Comparison of ENCODE assay signal across 10 cellular contexts in the genomic region with DNA sequence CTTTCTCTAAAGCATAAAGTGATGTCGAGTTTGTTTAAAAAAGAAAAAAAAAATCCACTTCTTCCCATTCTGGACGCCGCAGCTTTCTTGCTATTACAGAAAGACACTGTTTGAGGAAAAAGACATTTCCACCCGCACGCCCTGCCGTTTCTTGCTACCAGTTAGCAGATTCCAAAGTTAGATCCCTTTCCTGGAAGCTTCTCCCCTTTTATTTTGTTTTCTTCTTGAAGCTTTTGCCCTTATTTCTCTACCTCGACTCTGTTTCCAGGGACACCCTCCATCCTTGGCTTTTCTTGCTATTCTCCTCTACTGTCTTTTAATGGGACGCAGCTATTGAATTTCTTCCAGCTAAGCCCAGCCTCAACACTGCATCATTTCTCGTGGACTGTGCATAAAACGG. TPM values are rescaled to one million over a fixed set of nuclear protein-coding genes. Genes with fewer than 3 reads are reported as not detected.
A peak's percentile ranks its signal among the peaks of the same experiment; 100 is the strongest.
DNase-seq lines count a peak whose midpoint lies in the region; ATAC-seq and TF ChIP-seq lines count a peak whose summit lies in the region.
"Had no signal": no experiment of that assay in that cellular context is flagged by ENCODE, and none has a peak within 500 bp of the region (broad histone marks: within the 10 kb centered on the region; RNA-seq: fewer than 3 reads in every experiment).

No MANE protein-coding gene starts in this region.

- H4K5ac ChIP-seq in mesendoderm (ENCODE audit: low read length), result no peak overlapping the region

- H2BK120ac ChIP-seq in mesendoderm (ENCODE audit: low read depth, low read length), result no peak overlapping the region

- intact Hi-C loops in Right ventricle myocardium inferior (cut with DNase I), result no loop called here
- intact Hi-C loops in activated CD8-positive, alpha-beta T cell treated with anti-CD3 and anti-CD28 coated beads for 36 hours (cut with micrococcal nuclease), result no loop called here
- intact Hi-C loops in lower lobe of right lung (cut with DNase I), result no loop called here

- CTCF ChIA-PET in activated CD8-positive, alpha-beta T cell treated with anti-CD3 and anti-CD28 coated beads for 36 hours (lab: Charles Lee), result no interaction called here

- H3K27ac Mint-ChIP-seq in activated CD8-positive, alpha-beta T cell treated with anti-CD3 and anti-CD28 coated beads for 36 hours, result no peak overlapping the region
- no peak overlapping the region for H3K27ac Mint-ChIP-seq in activated naive CD8-positive, alpha-beta T cell treated with anti-CD3 and anti-CD28 coated beads, Interleukin-2, amount 50 U/mL, for 24 hours

- peaks cover 8% of the 10 kb centered on the region for H3K4me1 Mint-ChIP-seq in activated CD8-positive, alpha-beta T cell treated with anti-CD3 and anti-CD28 coated beads for 36 hours (ENCODE audit: low read depth)
- peaks cover 16% of the 10 kb centered on the region for H3K4me1 Mint-ChIP-seq in activated naive CD8-positive, alpha-beta T cell treated with anti-CD3 and anti-CD28 coated beads, Interleukin-2, amount 50 U/mL, for 24 hours

- POLR2A ChIA-PET in activated CD8-positive, alpha-beta T cell treated with anti-CD3 and anti-CD28 coated beads for 36 hours (lab: Charles Lee), result no interaction called here

- no peak overlapping the region for H3K56ac ChIP-seq in mesendoderm (ENCODE audit: low read length)

- H3K36me3 ChIP-seq in cardiac muscle cell (no peaks in the 10 kb centered on the region), brain microvascular endothelial cell (replicated peaks) (no peaks in the 10 kb centered on the region), mesendoderm (ENCODE audit: control insufficient read depth, insufficient read depth, low read length) (no peaks in the 10 kb centered on the region), tibial nerve (no peaks in the 10 kb centered on the region), lower lobe of right lung (no peaks in the 10 kb centered on the region)
- H3K36me3 ChIP-seq: vagina had no signal

- H2AK5ac ChIP-seq in mesendoderm (ENCODE audit: low read length), result no peak overlapping the region

- WGBS in mesendoderm (ENCODE audit: extremely low coverage, insufficient coverage, low lambda C conversion rate), result no CpG with 5 or more reads among the region's 10 CpGs
- 6 to 10% methylated on average over 10 of the region's 10 CpGs for WGBS in tibial nerve, 2 donors

- H3K4me1 ChIP-seq in cardiac muscle cell (ENCODE audit: low read depth) (peaks cover 7% of the 10 kb centered on the region), mesendoderm (ENCODE audit: control insufficient read depth, low read depth, low read length) (no peaks in the 10 kb centered on the region), tibial nerve (peaks cover 0 to 26% (median 2%) of the 10 kb centered on the region in 4 donors), lower lobe of right lung (peaks cover 24% of the 10 kb centered on the region)

- no peak overlapping the region for H3K4me3 Mint-ChIP-seq in activated CD8-positive, alpha-beta T cell treated with anti-CD3 and anti-CD28 coated beads for 36 hours
- H3K4me3 Mint-ChIP-seq in activated naive CD8-positive, alpha-beta T cell treated with anti-CD3 and anti-CD28 coated beads, Interleukin-2, amount 50 U/mL, for 24 hours, result no peak overlapping the region

- no peak for TF ChIP-seq EP300 in tibial nerve (IDR thresholded peaks at IDR 0.05)

- H3K36me3 Mint-ChIP-seq in activated CD8-positive, alpha-beta T cell treated with anti-CD3 and anti-CD28 coated beads for 36 hours (ENCODE audit: low read depth), result no peaks in the 10 kb centered on the region
- H3K36me3 Mint-ChIP-seq in activated naive CD8-positive, alpha-beta T cell treated with anti-CD3 and anti-CD28 coated beads, Interleukin-2, amount 50 U/mL, for 24 hours (ENCODE audit: low read depth), result no peaks in the 10 kb centered on the region

- H3K27me3 ChIP-seq in cardiac muscle cell (peaks cover 39% of the 10 kb centered on the region), brain microvascular endothelial cell (replicated peaks) (peaks cover 5% of the 10 kb centered on the region), mesendoderm (ENCODE audit: insufficient read depth, low read length, poor library complexity) (no peaks in the 10 kb centered on the region), tibial nerve (peaks cover 0 to 26% of the 10 kb centered on the region in 2 donors), lower lobe of right lung (ENCODE audit: low read depth) (peaks cover 32% of the 10 kb centered on the region)
- H3K27me3 ChIP-seq: vagina had no signal

- H3K18ac ChIP-seq in mesendoderm (ENCODE audit: low read length), result no peak overlapping the region

- H3K9me3 ChIP-seq in cardiac muscle cell (ENCODE audit: low read depth) (no peaks in the 10 kb centered on the region), tibial nerve (no peaks in the 10 kb centered on the region), lower lobe of right lung (no peaks in the 10 kb centered on the region)
- H3K9me3 ChIP-seq: vagina had no signal

- H3K9ac ChIP-seq in mesendoderm (ENCODE audit: low read length), result no peak overlapping the region

- H2BK5ac ChIP-seq in mesendoderm (ENCODE audit: low read length), result no peak overlapping the region

- peaks cover 34% of the 10 kb centered on the region for H3K27me3 Mint-ChIP-seq in activated CD8-positive, alpha-beta T cell treated with anti-CD3 and anti-CD28 coated beads for 36 hours
- H3K27me3 Mint-ChIP-seq in activated naive CD8-positive, alpha-beta T cell treated with anti-CD3 and anti-CD28 coated beads, Interleukin-2, amount 50 U/mL, for 24 hours, result peaks cover 44% of the 10 kb centered on the region

- ATAC-seq in Right ventricle myocardium inferior (no peak), lower lobe of right lung (no peak)
- no peak for ATAC-seq in activated CD8-positive, alpha-beta T cell treated with anti-CD3 and anti-CD28 coated beads for 36 hours
- no peak for ATAC-seq in activated naive CD8-positive, alpha-beta T cell treated with anti-CD3 and anti-CD28 coated beads, Interleukin-2, amount 50 U/mL, for 24 hours

- TF ChIP-seq CTCF in cardiac muscle cell (IDR thresholded peaks at IDR 0.05; ENCODE audit: low read depth, low read length), result no peak
- no peak for TF ChIP-seq CTCF in brain microvascular endothelial cell (IDR thresholded peaks at IDR 0.05; ENCODE audit: low read depth, low read length, missing control alignments)
- no peak for TF ChIP-seq CTCF in tibial nerve (IDR thresholded peaks at IDR 0.05)
- no peak for TF ChIP-seq CTCF in activated CD8-positive, alpha-beta T cell treated with anti-CD3 and anti-CD28 coated beads for 36 hours (IDR thresholded peaks at IDR 0.05)
- no peak for TF ChIP-seq CTCF in lower lobe of right lung (IDR thresholded peaks at IDR 0.05)

- no peak overlapping the region for H4K8ac ChIP-seq in mesendoderm (ENCODE audit: low read depth, low read length)

- DNase-seq in cardiac muscle cell (ENCODE audit: low read depth in 1 of 2, low spot score in 1 of 2) (peak in 1 of 2 donors; percentile 2), Right ventricle myocardium inferior (ENCODE audit: missing footprints) (no peak), brain microvascular endothelial cell (no peak), mesendoderm (peak; percentile 4), tibial nerve (ENCODE audit: low spot score in 2 of 2) (no peak), lower lobe of right lung (no peak)
- DNase-seq in activated CD8-positive, alpha-beta T cell treated with anti-CD3 and anti-CD28 coated beads for 36 hours, result no peak
- no peak for DNase-seq in activated naive CD8-positive, alpha-beta T cell treated with anti-CD3 and anti-CD28 coated beads, Interleukin-2, amount 50 U/mL, for 24 hours

- no peak overlapping the region for H2BK15ac ChIP-seq in mesendoderm (replicated peaks; ENCODE audit: low read depth)

- in situ Hi-C loops in brain microvascular endothelial cell (cut with HindIII; ENCODE audit: low pct_ligation_motif_present, low sequenced_read_pairs), result no loop called here

- H3K9me3 Mint-ChIP-seq in activated CD8-positive, alpha-beta T cell treated with anti-CD3 and anti-CD28 coated beads for 36 hours, result no peaks in the 10 kb centered on the region
- H3K9me3 Mint-ChIP-seq in activated naive CD8-positive, alpha-beta T cell treated with anti-CD3 and anti-CD28 coated beads, Interleukin-2, amount 50 U/mL, for 24 hours, result no peaks in the 10 kb centered on the region

- H3K23ac ChIP-seq in mesendoderm (ENCODE audit: low read length), result no peak overlapping the region

- H3K4me2 ChIP-seq in mesendoderm (ENCODE audit: low read length), result peak overlapping the region; percentile 38

- H3K4me3 ChIP-seq in cardiac muscle cell (peak overlapping the region; percentile 71), brain microvascular endothelial cell (ENCODE audit: low read depth, low read length) (peak overlapping the region; percentile 63), mesendoderm (ENCODE audit: low read length) (no peak overlapping the region), tibial nerve (peak overlapping the region in 3 of 4 donors; percentile 7 to 56 (median 11)), lower lobe of right lung (no peak overlapping the region)

- no peaks in the 10 kb centered on the region for H3K79me2 ChIP-seq in mesendoderm (ENCODE audit: control insufficient read depth, insufficient read depth, low read length)

- H3K4ac ChIP-seq in mesendoderm (ENCODE audit: low read depth, low read length), result no peak overlapping the region

- no peaks in the 10 kb centered on the region for H3K79me1 ChIP-seq in mesendoderm (ENCODE audit: low read length)

- TF ChIP-seq POLR2A in tibial nerve (IDR thresholded peaks at IDR 0.05), result no peak

- H3K27ac ChIP-seq in cardiac muscle cell (no peak overlapping the region), brain microvascular endothelial cell (no peak overlapping the region), mesendoderm (ENCODE audit: low read depth, low read length) (no peak overlapping the region), tibial nerve (no peak overlapping the region), lower lobe of right lung (no peak overlapping the region)
- H3K27ac ChIP-seq: vagina had no signal

RNA-seq across cellular contexts. Expression of a gene that starts 1.5 kb away (rescaled TPM):
- total RNA-seq in cardiac muscle cell (14.8 and 36.6 TPM in 2 replicates), Right ventricle myocardium inferior (not detected), tibial nerve (not detected), lower lobe of right lung (not detected)
- polyA plus RNA-seq in cardiac muscle cell, result 20.8 and 31.3 TPM in 2 replicates
- polyA plus RNA-seq in mesendoderm (2013, experiment 1 of 2), result 1.7 TPM
- 1.3 TPM for polyA plus RNA-seq in mesendoderm (2013, experiment 2 of 2)
- total RNA-seq in activated CD8-positive, alpha-beta T cell treated with anti-CD3 and anti-CD28 coated beads for 36 hours, result not detected
- total RNA-seq: RPMI7951, vagina had no signal

Comparison
In these comparisons a context has a peak if more than half of its experiments do, and no peak if none do; other contexts are left out.
1. RNA of a gene that starts 1.5 kb away (total RNA-seq): 14.8 to 36.6 TPM in cardiac muscle cell; not detected in lower lobe of right lung (single experiment), not detected in Right ventricle myocardium inferior (single experiment), not detected in tibial nerve and not detected in activated CD8-positive, alpha-beta T cell treated with anti-CD3 and anti-CD28 coated beads for 36 hours; every median in the first group is over 10 times any median in the second.
2. H3K4me3 ChIP-seq: peak in cardiac muscle cell (single experiment), brain microvascular endothelial cell (single experiment) and tibial nerve (3 of 4); none in mesendoderm (single experiment) and lower lobe of right lung (single experiment).